Comparison of ENCODE assay signal across 8 cellular contexts in the genomic region with DNA sequence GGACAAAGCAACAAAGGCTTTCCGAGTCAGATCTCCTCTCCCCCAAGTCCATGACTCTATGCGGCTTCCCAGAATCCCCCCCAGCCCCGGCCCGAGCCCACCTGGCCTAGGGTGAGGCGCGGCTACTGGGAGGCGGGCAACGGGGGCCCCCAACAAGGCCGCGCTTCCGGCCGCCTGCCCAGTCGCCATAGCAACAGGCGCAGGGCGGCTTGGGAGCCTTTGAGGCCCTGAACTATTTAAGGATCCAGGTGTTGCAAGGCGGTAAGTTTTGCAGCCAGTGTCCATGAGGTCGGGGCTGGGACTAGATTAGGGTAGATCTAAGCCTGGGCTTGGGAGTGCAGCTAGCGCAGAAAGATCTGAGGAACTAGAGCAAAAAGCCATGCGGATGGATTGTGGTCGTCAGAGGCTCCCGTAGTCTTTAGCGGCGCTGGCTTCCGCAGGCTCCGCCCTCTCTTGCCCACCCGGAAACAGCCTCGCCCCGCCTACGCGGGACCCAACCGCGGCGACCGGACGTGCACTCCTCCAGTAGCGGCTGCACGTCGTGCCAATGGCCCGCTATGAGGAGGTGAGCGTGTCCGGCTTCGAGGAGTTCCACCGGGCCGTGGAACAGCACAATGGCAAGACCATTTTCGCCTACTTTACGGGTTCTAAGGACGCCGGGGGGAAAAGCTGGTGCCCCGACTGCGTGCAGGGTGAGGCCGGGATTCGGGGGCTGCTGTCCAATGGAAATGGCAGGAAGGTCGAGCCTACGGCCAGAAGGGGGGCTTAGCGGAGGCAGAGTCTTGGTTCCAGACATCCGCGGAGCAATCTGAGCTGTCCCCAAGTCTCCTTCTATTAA. TPM values are rescaled to one million over a fixed set of nuclear protein-coding genes. Genes with fewer than 3 reads are reported as not detected.
DNase-seq lines count a peak whose midpoint lies in the region; ATAC-seq and TF ChIP-seq lines count a peak whose summit lies in the region.

A gene (minus strand): TSS at position 176 of the 838 bp plus-strand sequence. CDS start 5,608 bp downstream, outside the sequence.
A gene (plus strand): TSS at position 525 of the 838 bp plus-strand sequence. CDS start 23 bp downstream, at position 548.

- H3K9me3 Mint-ChIP-seq in dendritic cell treated with granulocyte-macrophage colony-stimulating factor and Interleukin-4, amounts not matched to agents 40 ng/mL and 50 ng/mL, for 4 days, result no peaks in the 10 kb centered on the region

- H3K9me3 ChIP-seq in BLaER1, result no peaks in the 10 kb centered on the region
- H3K9me3 ChIP-seq in liver (ENCODE audit: control insufficient read depth in 4 of 4, low read length in 3 of 4), result no peaks in the 10 kb centered on the region

- peak within 1 kb of the TSS; percentile 93 for H3K4me3 Mint-ChIP-seq in dendritic cell treated with granulocyte-macrophage colony-stimulating factor and Interleukin-4, amounts not matched to agents 40 ng/mL and 50 ng/mL, for 4 days

- H3K27ac ChIP-seq in BLaER1, result peak within 1 kb of the TSS; percentile 89
- peak within 1 kb of the TSS; percentile 69 to 82 for H3K27ac ChIP-seq in liver (ENCODE audit: low read depth in 1 of 2, low read length in 2 of 2)

- WGBS in liver, result under 1% methylated on average over 57 of the region's 57 CpGs

- H3K4me2 ChIP-seq in BLaER1, result peak within 1 kb of the TSS; percentile 96

- peak; percentile 92 for ATAC-seq in GM19324 (IDR thresholded peaks at IDR 0.05; ENCODE audit: low FRiP score, unreplicated experiment)
- peak; percentile 76 for ATAC-seq in HG03469 (IDR thresholded peaks at IDR 0.05; ENCODE audit: unreplicated experiment)

- peak within 1 kb of the TSS; percentile 89 for H3K27ac Mint-ChIP-seq in dendritic cell treated with granulocyte-macrophage colony-stimulating factor and Interleukin-4, amounts not matched to agents 40 ng/mL and 50 ng/mL, for 4 days

- peaks cover 47% of the 10 kb centered on the region for H4K20me1 ChIP-seq in BLaER1

- intact Hi-C loops in dendritic cell treated with granulocyte-macrophage colony-stimulating factor and Interleukin-4, amounts not matched to agents 40 ng/mL and 50 ng/mL, for 4 days (cut with micrococcal nuclease), result loop anchor here (10.0 kb wide), 1 partner anchor 374 kb away; a partner anchor contains a TSS

- H3K4me3 ChIP-seq in BLaER1 (peak within 1 kb of the TSS; percentile 97), liver (ENCODE audit: low read depth in 1 of 3, low read length in 3 of 3) (peak within 1 kb of the TSS; percentile 88 to 94 (median 90))

- H3K27me3 Mint-ChIP-seq in dendritic cell treated with granulocyte-macrophage colony-stimulating factor and Interleukin-4, amounts not matched to agents 40 ng/mL and 50 ng/mL, for 4 days, result peaks cover 3% of the 10 kb centered on the region

- peak; percentile 90 for DNase-seq in NCI-H748 treated with DMSO at 0.1 percent for 48 hours (lab: John Stamatoyannopoulos, UW)
- DNase-seq in activated CD4-positive, alpha-beta T cell treated with anti-CD3 and anti-CD28 coated beads, Interleukin-2, amount 50 U/mL, for 1 hour, result peak; percentile 83
- DNase-seq in stimulated activated CD4-positive, alpha-beta T cell treated with anti-CD3 and anti-CD28 coated beads, Interleukin-4, amount 100 ng/mL, for 1 hour, result peak; percentile 91

- no peak for TF ChIP-seq CTCF in liver (IDR thresholded peaks at IDR 0.05; ENCODE audit: low read depth, low read length, missing input control)

- no peaks in the 10 kb centered on the region for H3K27me3 ChIP-seq in BLaER1
- no peaks in the 10 kb centered on the region for H3K27me3 ChIP-seq in liver (ENCODE audit: control insufficient read depth in 4 of 4, insufficient read depth in 4 of 4, low read length in 3 of 4)

- TF ChIP-seq RAD21 in liver (IDR thresholded peaks at IDR 0.05), result no peak

- H3K36me3 ChIP-seq in BLaER1, result peaks cover 27% of the 10 kb centered on the region
- H3K36me3 ChIP-seq in liver (ENCODE audit: control insufficient read depth in 4 of 4, insufficient read depth in 3 of 4, low read depth in 1 of 4, low read length in 3 of 4), result peaks cover 1 to 16% (median 7%) of the 10 kb centered on the region in 4 donors

- H3K4me1 Mint-ChIP-seq in dendritic cell treated with granulocyte-macrophage colony-stimulating factor and Interleukin-4, amounts not matched to agents 40 ng/mL and 50 ng/mL, for 4 days (ENCODE audit: low read depth), result peaks cover 48% of the 10 kb centered on the region

- H3K4me1 ChIP-seq in BLaER1 (peaks cover 36% of the 10 kb centered on the region), liver (ENCODE audit: control insufficient read depth in 4 of 4, insufficient read depth in 4 of 4, low read length in 3 of 4) (peaks cover 3 to 34% (median 26%) of the 10 kb centered on the region in 4 donors)

- peaks cover 73% of the 10 kb centered on the region for H3K36me3 Mint-ChIP-seq in dendritic cell treated with granulocyte-macrophage colony-stimulating factor and Interleukin-4, amounts not matched to agents 40 ng/mL and 50 ng/mL, for 4 days (ENCODE audit: low read depth)

- H3K9ac ChIP-seq in BLaER1 (peak within 1 kb of the TSS; percentile 87), liver (ENCODE audit: low read depth in 1 of 2, low read length in 2 of 2) (peak within 1 kb of the TSS; percentile 68 to 80)

TF ChIP-seq in liver, 16 proteins besides CTCF, POLR2A, EP300 and RAD21:
- TF ChIP-seq JUND (IDR thresholded peaks at IDR 0.05), result no peak
- TF ChIP-seq HNF4A (conservative IDR thresholded peaks at IDR 0.05), result peak in 1 of 2 donors; percentile 23
- TF ChIP-seq, protein P1, sequence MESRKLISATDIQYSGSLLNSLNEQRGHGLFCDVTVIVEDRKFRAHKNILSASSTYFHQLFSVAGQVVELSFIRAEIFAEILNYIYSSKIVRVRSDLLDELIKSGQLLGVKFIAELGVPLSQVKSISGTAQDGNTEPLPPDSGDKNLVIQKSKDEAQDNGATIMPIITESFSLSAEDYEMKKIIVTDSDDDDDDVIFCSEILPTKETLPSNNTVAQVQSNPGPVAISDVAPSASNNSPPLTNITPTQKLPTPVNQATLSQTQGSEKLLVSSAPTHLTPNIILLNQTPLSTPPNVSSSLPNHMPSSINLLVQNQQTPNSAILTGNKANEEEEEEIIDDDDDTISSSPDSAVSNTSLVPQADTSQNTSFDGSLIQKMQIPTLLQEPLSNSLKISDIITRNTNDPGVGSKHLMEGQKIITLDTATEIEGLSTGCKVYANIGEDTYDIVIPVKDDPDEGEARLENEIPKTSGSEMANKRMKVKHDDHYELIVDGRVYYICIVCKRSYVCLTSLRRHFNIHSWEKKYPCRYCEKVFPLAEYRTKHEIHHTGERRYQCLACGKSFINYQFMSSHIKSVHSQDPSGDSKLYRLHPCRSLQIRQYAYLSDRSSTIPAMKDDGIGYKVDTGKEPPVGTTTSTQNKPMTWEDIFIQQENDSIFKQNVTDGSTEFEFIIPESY (IDR thresholded peaks at IDR 0.05), result peak; percentile 94
- no peak for TF ChIP-seq HNF4G (IDR thresholded peaks at IDR 0.05)
- TF ChIP-seq, protein P2, sequence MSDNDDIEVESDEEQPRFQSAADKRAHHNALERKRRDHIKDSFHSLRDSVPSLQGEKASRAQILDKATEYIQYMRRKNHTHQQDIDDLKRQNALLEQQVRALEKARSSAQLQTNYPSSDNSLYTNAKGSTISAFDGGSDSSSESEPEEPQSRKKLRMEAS (IDR thresholded peaks at IDR 0.05), result peak; percentile 79
- TF ChIP-seq, protein P3, sequence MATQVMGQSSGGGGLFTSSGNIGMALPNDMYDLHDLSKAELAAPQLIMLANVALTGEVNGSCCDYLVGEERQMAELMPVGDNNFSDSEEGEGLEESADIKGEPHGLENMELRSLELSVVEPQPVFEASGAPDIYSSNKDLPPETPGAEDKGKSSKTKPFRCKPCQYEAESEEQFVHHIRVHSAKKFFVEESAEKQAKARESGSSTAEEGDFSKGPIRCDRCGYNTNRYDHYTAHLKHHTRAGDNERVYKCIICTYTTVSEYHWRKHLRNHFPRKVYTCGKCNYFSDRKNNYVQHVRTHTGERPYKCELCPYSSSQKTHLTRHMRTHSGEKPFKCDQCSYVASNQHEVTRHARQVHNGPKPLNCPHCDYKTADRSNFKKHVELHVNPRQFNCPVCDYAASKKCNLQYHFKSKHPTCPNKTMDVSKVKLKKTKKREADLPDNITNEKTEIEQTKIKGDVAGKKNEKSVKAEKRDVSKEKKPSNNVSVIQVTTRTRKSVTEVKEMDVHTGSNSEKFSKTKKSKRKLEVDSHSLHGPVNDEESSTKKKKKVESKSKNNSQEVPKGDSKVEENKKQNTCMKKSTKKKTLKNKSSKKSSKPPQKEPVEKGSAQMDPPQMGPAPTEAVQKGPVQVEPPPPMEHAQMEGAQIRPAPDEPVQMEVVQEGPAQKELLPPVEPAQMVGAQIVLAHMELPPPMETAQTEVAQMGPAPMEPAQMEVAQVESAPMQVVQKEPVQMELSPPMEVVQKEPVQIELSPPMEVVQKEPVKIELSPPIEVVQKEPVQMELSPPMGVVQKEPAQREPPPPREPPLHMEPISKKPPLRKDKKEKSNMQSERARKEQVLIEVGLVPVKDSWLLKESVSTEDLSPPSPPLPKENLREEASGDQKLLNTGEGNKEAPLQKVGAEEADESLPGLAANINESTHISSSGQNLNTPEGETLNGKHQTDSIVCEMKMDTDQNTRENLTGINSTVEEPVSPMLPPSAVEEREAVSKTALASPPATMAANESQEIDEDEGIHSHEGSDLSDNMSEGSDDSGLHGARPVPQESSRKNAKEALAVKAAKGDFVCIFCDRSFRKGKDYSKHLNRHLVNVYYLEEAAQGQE (IDR thresholded peaks at IDR 0.05), result peak; percentile 84
- TF ChIP-seq FOXA2 (IDR thresholded peaks at IDR 0.05), result no peak
- TF ChIP-seq EGR1 (IDR thresholded peaks at IDR 0.05; ENCODE audit: low read depth in 2 of 2), result peak in 1 of 2 donors; percentile 65
- peak; percentile 89 for TF ChIP-seq YY1 (IDR thresholded peaks at IDR 0.05)
- peak; percentile 56 to 91 for TF ChIP-seq GABPA (IDR thresholded peaks at IDR 0.05 in 1 of 2, conservative IDR thresholded peaks at IDR 0.05 in 1 of 2)
- peak; percentile 53 for TF ChIP-seq SP1 (IDR thresholded peaks at IDR 0.05)
- peak; percentile 25 to 51 for TF ChIP-seq RXRA (IDR thresholded peaks at IDR 0.05)
- TF ChIP-seq, protein P4, sequence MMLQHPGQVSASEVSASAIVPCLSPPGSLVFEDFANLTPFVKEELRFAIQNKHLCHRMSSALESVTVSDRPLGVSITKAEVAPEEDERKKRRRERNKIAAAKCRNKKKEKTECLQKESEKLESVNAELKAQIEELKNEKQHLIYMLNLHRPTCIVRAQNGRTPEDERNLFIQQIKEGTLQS (IDR thresholded peaks at IDR 0.05), result no peak
- TF ChIP-seq FOXA1 (IDR thresholded peaks at IDR 0.05), result no peak
- TF ChIP-seq NR2F2 (IDR thresholded peaks at IDR 0.05), result peak; percentile 24
- peak; percentile 96 for TF ChIP-seq TAF1 (conservative IDR thresholded peaks at IDR 0.05)

RNA-seq across cellular contexts. Expression of the first gene that starts in this region (rescaled TPM):
- total RNA-seq in liver, result 1 to 10 TPM; 3.8 to 5.9 TPM
- 1 to 10 TPM; 2.0 to 2.1 TPM for polyA plus RNA-seq in liver

RNA-seq across cellular contexts. Expression of the second gene that starts in this region (rescaled TPM):
- 10 to 100 TPM; 32.9 to 58.4 TPM for total RNA-seq in liver
- 100 to 1,000 TPM; 141 to 329 TPM for polyA plus RNA-seq in liver

Comparison
In these comparisons a context has a peak if more than half of its experiments do, and no peak if none do; other contexts are left out.
1. Peak in every context shown above with its lines: DNase-seq, ATAC-seq, H3K4me3 ChIP-seq and H3K27ac ChIP-seq.